8 cellular contexts compared by ENCODE assay signal in genomic region chr13:49690990-49691886, GRCh38. TPM values are rescaled to one million over a fixed set of nuclear protein-coding genes. Genes with fewer than 3 reads are reported as not detected.
DNase-seq lines count a peak whose midpoint lies in the region; ATAC-seq and TF ChIP-seq lines count a peak whose summit lies in the region.

Gene EBPL (minus strand): TSS chr13:49691486. CDS start chr13:49691424, 62 bp downstream.

- peaks cover 9% of the 10 kb centered on the region for H3K4me1 Mint-ChIP-seq in T-helper 2 cell treated with Interferon-gamma antibody and Interleukin-4, amounts not matched to agents 5 μg/mL and 100 μg/mL, for 36 hours (ENCODE audit: low read depth)

- H3K27ac Mint-ChIP-seq in T-helper 2 cell treated with Interferon-gamma antibody and Interleukin-4, amounts not matched to agents 5 μg/mL and 100 μg/mL, for 36 hours: peak within 1 kb of the TSS; percentile 67

- peaks cover 7% of the 10 kb centered on the region for H3K36me3 Mint-ChIP-seq in T-helper 2 cell treated with Interferon-gamma antibody and Interleukin-4, amounts not matched to agents 5 μg/mL and 100 μg/mL, for 36 hours (ENCODE audit: low read depth)

- H3K27me3 ChIP-seq in ascending aorta: no peaks in the 10 kb centered on the region
- no peaks in the 10 kb centered on the region for H3K27me3 ChIP-seq in rectal smooth muscle tissue (ENCODE audit: control insufficient read depth, insufficient read depth, low read length)
- H3K27me3 ChIP-seq in vagina: no peaks in the 10 kb centered on the region

- peaks cover 0 to 3% of the 10 kb centered on the region in 2 donors for H3K4me1 ChIP-seq in ascending aorta
- H3K4me1 ChIP-seq in rectal smooth muscle tissue (ENCODE audit: control insufficient read depth, insufficient read depth, low read length): no peaks in the 10 kb centered on the region
- H3K4me1 ChIP-seq in vagina: peaks cover 52% of the 10 kb centered on the region

- H3K9me3 ChIP-seq in ascending aorta: no peaks in the 10 kb centered on the region
- no peaks in the 10 kb centered on the region for H3K9me3 ChIP-seq in vagina

- intact Hi-C loops in ascending aorta (cut with DNase I): loop anchor here (1.0 to 10.0 kb wide), 4 partner anchors 102 to 391 kb away; partner anchors contain the start of genes RCBTB1 and SPRYD7
- intact Hi-C loops in vagina (cut with DNase I): no loop called here

- H3K4me3 ChIP-seq in ascending aorta (peak within 1 kb of the TSS; percentile 84 to 93), rectal smooth muscle tissue (ENCODE audit: low read length) (peak within 1 kb of the TSS; percentile 87), vagina (peak within 1 kb of the TSS; percentile 83 to 86)

- ATAC-seq in GM18499 (IDR thresholded peaks at IDR 0.05; ENCODE audit: insufficient read depth, unreplicated experiment): peak; percentile 50
- peak; percentile 94 for ATAC-seq in HG02870 (IDR thresholded peaks at IDR 0.05; ENCODE audit: unreplicated experiment)

- H3K9me3 Mint-ChIP-seq in T-helper 2 cell treated with Interferon-gamma antibody and Interleukin-4, amounts not matched to agents 5 μg/mL and 100 μg/mL, for 36 hours: no peaks in the 10 kb centered on the region

- peak within 1 kb of the TSS; percentile 64 for H3K9ac ChIP-seq in rectal smooth muscle tissue (ENCODE audit: low read length)

- H3K4me3 Mint-ChIP-seq in T-helper 2 cell treated with Interferon-gamma antibody and Interleukin-4, amounts not matched to agents 5 μg/mL and 100 μg/mL, for 36 hours: peak within 1 kb of the TSS; percentile 90

- H3K27ac ChIP-seq in ascending aorta: peak within 1 kb of the TSS; percentile 66 to 88
- H3K27ac ChIP-seq in rectal smooth muscle tissue (ENCODE audit: low read depth, low read length): peak within 1 kb of the TSS; percentile 88
- peak within 1 kb of the TSS; percentile 79 for H3K27ac ChIP-seq in vagina

- no peak for TF ChIP-seq POLR2A in vagina (IDR thresholded peaks at IDR 0.05)

- TF ChIP-seq CTCF in ascending aorta (IDR thresholded peaks at IDR 0.05) (no peak), vagina (IDR thresholded peaks at IDR 0.05) (no peak)

- H3K27me3 Mint-ChIP-seq in T-helper 2 cell treated with Interferon-gamma antibody and Interleukin-4, amounts not matched to agents 5 μg/mL and 100 μg/mL, for 36 hours (ENCODE audit: low read depth): no peaks in the 10 kb centered on the region

- DNase-seq in NCI-H146 treated with DMSO at 0.1 percent for 48 hours (lab: John Stamatoyannopoulos, UW; ENCODE audit: unreplicated experiment) (peak; percentile 77), ascending aorta (ENCODE audit: low spot score in 2 of 2) (peak; percentile 72 to 95), hepatic stellate cell (ENCODE audit: low spot score) (peak; percentile 94), vagina (ENCODE audit: extremely low spot score in 2 of 2) (peak in 1 of 2 donors; percentile 95)
- DNase-seq in T-helper 2 cell treated with Interferon-gamma antibody and Interleukin-4, amounts not matched to agents 5 μg/mL and 100 μg/mL, for 36 hours (ENCODE audit: low spot score): peak; percentile 85

- H3K36me3 ChIP-seq in ascending aorta (no peaks in the 10 kb centered on the region), rectal smooth muscle tissue (ENCODE audit: control insufficient read depth, insufficient read depth, low read length) (peaks cover 2% of the 10 kb centered on the region), vagina (peaks cover 0 to 11% of the 10 kb centered on the region in 2 donors)

RNA-seq across cellular contexts. Expression of gene EBPL, which starts in this region (rescaled TPM):
- 18.3 TPM for total RNA-seq in ascending aorta
- 90.8 TPM for total RNA-seq in vagina
